8 cellular contexts compared by ENCODE assay signal in the genomic region with DNA sequence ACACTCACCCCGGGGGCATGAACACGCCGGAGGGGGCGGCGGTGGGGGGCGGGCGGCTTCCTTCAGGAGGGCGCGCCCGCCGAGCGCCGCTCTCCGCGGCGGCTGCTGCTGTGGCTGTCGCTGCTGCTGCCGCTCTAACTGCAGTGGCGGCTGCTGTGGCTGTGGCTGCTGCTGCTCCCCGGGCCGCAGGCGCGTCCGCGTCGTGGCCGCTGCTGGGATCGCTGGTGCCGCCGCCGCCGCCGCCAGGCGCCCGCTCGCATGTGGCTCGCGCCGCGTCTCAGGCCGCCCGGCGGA. TPM values are rescaled to one million over a fixed set of nuclear protein-coding genes. Genes with fewer than 3 reads are reported as not detected.
A peak's percentile ranks its signal among the peaks of the same experiment; 100 is the strongest.
DNase-seq lines count a peak whose midpoint lies in the region; ATAC-seq and TF ChIP-seq lines count a peak whose summit lies in the region.

Gene BBC3, minus strand, starts transcription at position 279 of the 294 bp plus-strand sequence. CDS start 2,768 bp downstream, outside the sequence.

- H3F3A ChIP-seq in PC-3 (ENCODE audit: low read length, unreplicated experiment), result no peaks in the 10 kb centered on the region

- intact Hi-C loops in PC-3 (cut with micrococcal nuclease) (no loop called here), ovary (cut with DNase I) (no loop called here)

- CTCF ChIA-PET in PC-3 (lab: Charles Lee), result no interaction called here

- H3K4me1 ChIP-seq in PC-3 (ENCODE audit: insufficient read depth, low read length) (peaks cover 36% of the 10 kb centered on the region), ovary (ENCODE audit: insufficient read depth) (peaks cover 12% of the 10 kb centered on the region)

- H4K20me1 ChIP-seq in PC-3 (ENCODE audit: low read length), result no peaks in the 10 kb centered on the region

- peak within 1 kb of the TSS; percentile 97 for H3K4me2 ChIP-seq in PC-3 (ENCODE audit: low read length)

- POLR2A ChIA-PET in PC-3 (lab: Charles Lee; ENCODE audit: unreplicated experiment), result no interaction called here

- H3K9ac ChIP-seq in PC-3 (ENCODE audit: low read length), result peak within 1 kb of the TSS; percentile 40; the same call in 1 of the 2 replicates

- 0 to 1% (median 1%) methylated on average over 16 to 43 of the region's 43 CpGs for WGBS in ovary, 3 donors

- H2AFZ ChIP-seq in PC-3 (ENCODE audit: low read length), result peak within 1 kb of the TSS; percentile 66

- in situ Hi-C loops in G401 (cut with HindIII; ENCODE audit: low sequenced_read_pairs), result no loop called here

- H3K9me2 ChIP-seq in PC-3 (replicated peaks; ENCODE audit: low read length), result no peaks in the 10 kb centered on the region

- TF ChIP-seq EP300 in ovary (IDR thresholded peaks at IDR 0.05), result no peak

- H3K36me3 ChIP-seq in PC-3 (ENCODE audit: low read depth, low read length), result no peaks in the 10 kb centered on the region
- no peaks in the 10 kb centered on the region for H3K36me3 ChIP-seq in ovary

- H3K27ac ChIP-seq in PC-3 (ENCODE audit: low read length) (no peak within 1 kb of the TSS), ovary (peak within 1 kb of the TSS; percentile 82 to 96)

- no peaks in the 10 kb centered on the region for H3K79me2 ChIP-seq in PC-3 (ENCODE audit: low read length)

- TF ChIP-seq POLR2A in ovary (IDR thresholded peaks at IDR 0.05), result peak; percentile 62

- H3K9me3 ChIP-seq in PC-3 (ENCODE audit: low read length) (no peaks in the 10 kb centered on the region), ovary (no peaks in the 10 kb centered on the region)

- TF ChIP-seq CTCF in PC-3 (conservative IDR thresholded peaks at IDR 0.05; ENCODE audit: low read depth, low read length) (no peak), epithelial cell of esophagus (IDR thresholded peaks at IDR 0.05; ENCODE audit: insufficient read depth, low read depth, low read length, missing control alignments) (no peak), ovary (IDR thresholded peaks at IDR 0.05) (no peak)

- DNase-seq in G401 (ENCODE audit: low spot score) (no peak), PC-3 (no peak), epithelial cell of esophagus (ENCODE audit: low read depth) (no peak), ovary (no peak), CD1c-positive myeloid dendritic cell (ENCODE audit: extremely low spot score) (no peak), NCI-H2081 (lab: John Stamatoyannopoulos, UW) (no peak)

- H3K4me3 ChIP-seq in PC-3 (ENCODE audit: low read length) (peak within 1 kb of the TSS; percentile 76), epithelial cell of esophagus (ENCODE audit: low read length) (peak within 1 kb of the TSS; percentile 89), ovary (peak within 1 kb of the TSS; percentile 77)

- BruUV-seq in PC-3 (replicated peaks; lab: Mats Ljungman, UMichigan), result no TSS peak

- no peaks in the 10 kb centered on the region for H3K27me3 ChIP-seq in PC-3 (ENCODE audit: low read length)
- no peaks in the 10 kb centered on the region for H3K27me3 ChIP-seq in ovary

- ATAC-seq in PC-3 (no peak; the same call in 1 of the 2 replicates), GM21447 (IDR thresholded peaks at IDR 0.05; ENCODE audit: unreplicated experiment) (no peak), GM18868 (IDR thresholded peaks at IDR 0.05; ENCODE audit: unreplicated experiment) (no peak)

RNA-seq across cellular contexts. Expression of gene BBC3, which starts in this region (rescaled TPM):
- total RNA-seq in G401 (2014; rRNA removed; shearing (Covaris generic)), result 38.6 and 66.3 TPM in 2 replicates
- total RNA-seq in PC-3 (2014; rRNA removed), result 2.4 and 2.9 TPM in 2 replicates
- total RNA-seq in ovary, result 10 to 100 TPM in 1 of 7 donors, 1 to 10 TPM in 6; 5.4 to 13.2 (median 6.6) TPM
- 1 to 10 TPM in 1 of 2 donors, under 1 TPM in 1; 0.23 to 4.5 TPM for polyA plus RNA-seq in ovary
